Comparison of ENCODE assay signal across 34 cellular contexts in genomic region chr5:66302344-66302743, GRCh38.
"Had no signal": no experiment of that assay in that cellular context is flagged by ENCODE, and none has a peak within 500 bp of the region (broad histone marks: within the 10 kb centered on the region; RNA-seq: fewer than 3 reads in every experiment).

No MANE protein-coding gene starts in this region.

- H3K4me1 ChIP-seq: adrenal gland, ascending aorta, body of pancreas, breast epithelium had no signal

- H3K4me3 ChIP-seq: adrenal gland, ascending aorta, body of pancreas, breast epithelium, cardiac muscle cell had no signal

- ATAC-seq: activated naive CD4-positive, alpha-beta T cell treated with anti-CD3 and anti-CD28 coated beads, Interleukin-2, amount 50 U/mL, for 72 hours; activated naive CD8-positive, alpha-beta T cell treated with anti-CD3 and anti-CD28 coated beads, Interleukin-2, amount 50 U/mL, for 24 hours; activated T-cell treated with anti-CD3 and anti-CD28 coated beads, Interleukin-2, amount 50 U/mL, for 4 hours; activated T-cell treated with anti-CD3 and anti-CD28 coated beads, Interleukin-2, amount 50 U/mL, for 72 hours; activated T-helper 17 cell treated with anti-CD3 and anti-CD28 coated beads, Interleukin-2, amount 50 U/mL, for 72 hours; body of pancreas had no signal

- H3K36me3 ChIP-seq: adrenal gland, ascending aorta, brain microvascular endothelial cell, breast epithelium, cardiac muscle cell had no signal

- FAIRE-seq: astrocyte, bronchial epithelial cell had no signal

- H3K9me3 ChIP-seq: adrenal gland, ascending aorta, body of pancreas, breast epithelium had no signal

- H3K27ac ChIP-seq: adrenal gland, ascending aorta, body of pancreas, brain microvascular endothelial cell, breast epithelium, cardiac muscle cell had no signal

- DNase-seq: activated effector memory CD4-positive, alpha-beta T cell treated with anti-CD3 and anti-CD28 coated beads, Interleukin-2, amount 50 U/mL, for 16 hours; activated effector memory CD4-positive, alpha-beta T cell treated with Interleukin-2 at 50 U/mL for 16 hours; activated gamma-delta T cell; activated gamma-delta T cell treated with Interleukin-2 at 50 U/mL for 16 hours; activated naive CD4-positive, alpha-beta T cell; activated naive CD4-positive, alpha-beta T cell treated with anti-CD3 and anti-CD28 coated beads for 36 hours; activated naive CD4-positive, alpha-beta T cell treated with anti-CD3 and anti-CD28 coated beads, Interleukin-2, amount 10 ng/mL, durations not matched to agents 7 days and 5 days; activated naive CD4-positive, alpha-beta T cell treated with anti-CD3 and anti-CD28 coated beads, Interleukin-2, amount 50 U/mL, for 16 hours; activated naive CD4-positive, alpha-beta T cell treated with Interleukin-2 at 50 U/mL for 16 hours; activated naive CD8-positive, alpha-beta T cell treated with anti-CD3 and anti-CD28 coated beads for 36 hours; activated naive CD8-positive, alpha-beta T cell treated with anti-CD3 and anti-CD28 coated beads, Interleukin-2, amount 10 ng/mL, durations not matched to agents 7 days and 5 days; activated naive CD8-positive, alpha-beta T cell treated with anti-CD3 and anti-CD28 coated beads, Interleukin-2, amount 50 U/mL, for 24 hours; activated T-cell treated with anti-CD3 and anti-CD28 coated beads, Interleukin-2, amount 50 U/mL, for 1 hour; activated T-cell treated with anti-CD3 and anti-CD28 coated beads, Interleukin-2, amount 50 U/mL, for 24 hours; activated T-cell treated with anti-CD3 and anti-CD28 coated beads, Interleukin-2, amount 50 U/mL, for 4 hours; activated T-cell treated with anti-CD3 and anti-CD28 coated beads, Interleukin-2, amount 50 U/mL, for 48 hours; activated T-cell treated with anti-CD3 and anti-CD28 coated beads, Interleukin-2, amount 50 U/mL, for 72 hours; adrenal gland; amniotic stem cell; amygdala; anterior cingulate cortex; aorta; body of pancreas; brain microvascular endothelial cell; caudate nucleus; central memory CD4-positive, alpha-beta T cell; cerebellar nuclear complex had no signal

- H3K27me3 ChIP-seq: adrenal gland, ascending aorta, body of pancreas, brain microvascular endothelial cell, breast epithelium had no signal
